8 cellular contexts compared by ENCODE assay signal in the genomic region with DNA sequence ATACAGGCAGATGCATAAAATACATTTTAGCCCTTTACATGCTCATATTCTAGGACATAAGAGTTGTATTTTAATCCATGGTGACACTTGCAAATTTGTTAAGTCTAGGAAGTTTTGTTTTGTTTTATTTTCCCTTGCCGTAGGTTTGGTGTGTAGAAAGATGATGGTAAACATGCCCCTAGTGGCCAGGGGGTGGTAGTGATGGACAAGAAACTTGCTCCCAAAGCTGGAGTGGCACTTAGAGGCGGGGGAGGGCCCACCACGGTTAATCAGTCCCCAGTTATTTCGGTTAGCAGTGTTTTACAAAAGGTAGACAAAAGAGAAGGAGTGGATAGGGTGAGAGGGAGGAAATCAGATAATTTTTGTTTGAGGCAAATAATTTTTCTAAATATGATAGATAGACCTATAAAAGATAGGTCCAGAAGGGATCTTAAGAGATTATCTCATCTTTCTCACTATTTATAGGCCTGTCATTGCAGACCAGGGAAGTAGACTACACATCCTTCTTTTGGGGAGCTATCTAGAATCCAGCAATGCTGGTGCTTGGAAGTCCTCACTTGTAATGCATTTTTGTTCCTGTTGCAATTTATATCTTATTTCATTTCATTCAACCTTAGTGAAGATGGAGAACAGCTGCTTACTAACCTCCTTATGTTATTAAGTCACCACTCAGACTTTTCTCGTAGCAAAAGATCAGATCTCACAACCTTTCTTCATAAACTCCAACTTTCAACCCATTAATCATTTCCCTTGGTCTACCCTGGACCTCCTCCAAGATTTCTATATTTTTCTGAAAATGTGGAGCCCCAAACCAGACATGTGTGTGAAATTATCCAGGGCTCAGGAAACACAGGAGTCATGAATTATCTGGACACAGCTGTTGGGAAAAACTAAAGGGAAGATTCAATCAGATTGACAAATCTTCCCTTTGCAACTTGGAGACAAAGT. TPM values are rescaled to one million over a fixed set of nuclear protein-coding genes. Genes with fewer than 3 reads are reported as not detected.
DNase-seq lines count a peak whose midpoint lies in the region; ATAC-seq and TF ChIP-seq lines count a peak whose summit lies in the region.

No MANE protein-coding gene starts in this region.

- TF ChIP-seq CTCF in LNCaP clone FGC (IDR thresholded peaks at IDR 0.05; ENCODE audit: control insufficient read depth, extremely low read depth, insufficient read depth) = peak; percentile 70
- peak; percentile 31 for TF ChIP-seq CTCF in coronary artery (IDR thresholded peaks at IDR 0.05)

- H3K4me3 Mint-ChIP-seq in activated CD4-positive, alpha-beta T cell treated with anti-CD3 and anti-CD28 coated beads, Interleukin-2, amount 10 ng/mL, durations not matched to agents 24 days and 14 days = no peak overlapping the region

- H3K9me3 Mint-ChIP-seq in activated CD4-positive, alpha-beta T cell treated with anti-CD3 and anti-CD28 coated beads, Interleukin-2, amount 10 ng/mL, durations not matched to agents 24 days and 14 days = no peaks in the 10 kb centered on the region

- no peaks in the 10 kb centered on the region for H3K36me3 ChIP-seq in H7 (replicated peaks; ENCODE audit: control insufficient read depth, insufficient read depth, low read length)

- DNase-seq in activated CD4-positive, alpha-beta T cell treated with anti-CD3 and anti-CD28 coated beads, Interleukin-2, amount 10 ng/mL, durations not matched to agents 24 days and 14 days = peak; percentile 55
- no peak for DNase-seq in activated CD4-positive, alpha-beta T cell treated with anti-CD3 and anti-CD28 coated beads for 48 hours
- DNase-seq in H7 (peak; percentile 79), LNCaP clone FGC (ENCODE audit: low read depth) (no peak), coronary artery (ENCODE audit: low spot score) (no peak), renal cortical epithelial cell (ENCODE audit: low read depth) (peak; percentile 40), SHP77 treated with DMSO at 0.1 percent for 48 hours (lab: John Stamatoyannopoulos, UW) (no peak)

- H3K4me1 Mint-ChIP-seq in activated CD4-positive, alpha-beta T cell treated with anti-CD3 and anti-CD28 coated beads, Interleukin-2, amount 10 ng/mL, durations not matched to agents 24 days and 14 days = peaks cover 8% of the 10 kb centered on the region

- peaks cover 35% of the 10 kb centered on the region for H3K27me3 Mint-ChIP-seq in activated CD4-positive, alpha-beta T cell treated with anti-CD3 and anti-CD28 coated beads, Interleukin-2, amount 10 ng/mL, durations not matched to agents 24 days and 14 days

- peaks cover 20% of the 10 kb centered on the region for H3K27me3 ChIP-seq in H7 (ENCODE audit: control insufficient read depth, insufficient read depth, low read length)

- no peak overlapping the region for H3K27ac ChIP-seq in coronary artery

- intact Hi-C loops in activated CD4-positive, alpha-beta T cell treated with anti-CD3 and anti-CD28 coated beads, Interleukin-2, amount 10 ng/mL, durations not matched to agents 24 days and 14 days (cut with micrococcal nuclease) = no loop called here

- no peaks in the 10 kb centered on the region for H3K36me3 Mint-ChIP-seq in activated CD4-positive, alpha-beta T cell treated with anti-CD3 and anti-CD28 coated beads, Interleukin-2, amount 10 ng/mL, durations not matched to agents 24 days and 14 days (ENCODE audit: low read depth)

- no peak overlapping the region for H3K4me3 ChIP-seq in H7 (ENCODE audit: insufficient read depth, low read depth, low read length)
- H3K4me3 ChIP-seq in LNCaP clone FGC (ENCODE audit: low read depth, low read length) = no peak overlapping the region
- no peak overlapping the region for H3K4me3 ChIP-seq in coronary artery

- ATAC-seq in GM18520 (IDR thresholded peaks at IDR 0.05; ENCODE audit: unreplicated experiment) = no peak

- H3K27ac Mint-ChIP-seq in activated CD4-positive, alpha-beta T cell treated with anti-CD3 and anti-CD28 coated beads, Interleukin-2, amount 10 ng/mL, durations not matched to agents 24 days and 14 days = no peak overlapping the region

RNA-seq across cellular contexts. Expression of a gene that starts 5.9 kb away (rescaled TPM):
- not detected in 2 replicates for total RNA-seq in activated CD4-positive, alpha-beta T cell treated with anti-CD3 and anti-CD28 coated beads, Interleukin-2, amount 10 ng/mL, durations not matched to agents 24 days and 14 days
- 2.2 and 2.9 TPM in 2 replicates for total RNA-seq in H7 (2014; rRNA removed; shearing (Covaris generic))
- 6.4 and 7.6 TPM in 2 replicates for total RNA-seq in renal cortical epithelial cell

Comparison
In these comparisons a context has a peak if more than half of its experiments do, and no peak if none do; other contexts are left out.
1. DNase-seq: peak in activated CD4-positive, alpha-beta T cell treated with anti-CD3 and anti-CD28 coated beads, Interleukin-2, amount 10 ng/mL, durations not matched to agents 24 days and 14 days (single experiment), H7 (single experiment) and renal cortical epithelial cell (single experiment); none in activated CD4-positive, alpha-beta T cell treated with anti-CD3 and anti-CD28 coated beads for 48 hours (single experiment), LNCaP clone FGC (single experiment), coronary artery (single experiment) and SHP77 treated with DMSO at 0.1 percent for 48 hours (single experiment).